Comparison of ENCODE assay signal across 1 cellular context in genomic region chr11:120549346-120549745, GRCh38.
TF ChIP-seq lines count a peak whose summit lies in the region.

No MANE protein-coding gene starts in this region.

TF ChIP-seq in H1, 55 proteins besides CTCF, POLR2A, EP300 and RAD21:
- TF ChIP-seq SRF (IDR thresholded peaks at IDR 0.05; ENCODE audit: low read depth, low read length) (no peak), KDM4A (IDR thresholded peaks at IDR 0.05; ENCODE audit: low read depth, low read length, severe bottlenecking) (no peak)
